Comparison of ENCODE assay signal across 8 cellular contexts in the genomic region with DNA sequence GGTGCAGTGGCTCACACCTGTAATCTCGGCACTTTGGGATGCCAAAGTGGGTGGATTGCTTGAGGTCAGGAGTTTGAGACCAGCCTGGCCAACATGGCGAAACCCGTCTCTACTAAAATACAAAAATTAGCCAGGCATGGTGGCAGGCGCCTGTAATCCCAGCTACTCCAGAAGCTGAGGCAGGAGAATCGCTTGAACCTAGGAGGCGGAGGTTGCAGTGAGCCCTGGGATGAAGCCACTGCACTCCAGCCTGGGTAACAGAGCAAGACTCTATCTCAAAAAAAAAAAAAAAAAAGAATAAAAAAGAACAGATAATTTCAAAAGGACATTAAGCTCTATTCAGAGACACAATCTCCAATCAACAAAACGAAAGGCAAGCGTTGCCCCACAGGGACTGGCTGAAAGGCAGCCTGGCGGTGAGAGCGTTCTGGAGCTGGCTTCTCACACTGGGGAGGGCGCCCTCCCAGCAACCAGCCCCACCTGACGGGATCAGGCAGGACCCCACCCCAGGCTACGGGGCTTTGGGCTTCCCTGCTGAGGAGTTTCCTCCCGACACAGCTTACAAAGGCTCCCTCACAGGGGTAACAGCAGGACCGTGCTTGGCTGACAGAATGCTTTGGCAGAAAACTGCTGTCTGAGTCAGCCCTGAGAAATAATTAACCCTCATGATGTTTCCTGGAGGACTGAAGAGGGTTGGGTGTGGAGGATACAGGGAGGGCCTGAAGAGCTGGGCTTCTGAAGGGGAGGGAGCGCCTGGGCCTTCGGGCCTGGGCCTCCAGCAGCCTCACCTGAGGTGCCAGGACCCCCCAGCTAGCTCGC. TPM values are rescaled to one million over a fixed set of nuclear protein-coding genes. Genes with fewer than 3 reads are reported as not detected.
DNase-seq lines count a peak whose midpoint lies in the region; ATAC-seq and TF ChIP-seq lines count a peak whose summit lies in the region.

No MANE protein-coding gene starts in this region.

- H3K9ac ChIP-seq in HUES48 (ENCODE audit: low read depth, low read length) = no peak overlapping the region

- 28 to 39% (median 34%) methylated on average over 18 of the region's 18 CpGs for WGBS in heart left ventricle, 4 donors

- no peaks in the 10 kb centered on the region for H3K9me3 Mint-ChIP-seq in activated CD4-positive, alpha-beta T cell treated with anti-CD3 and anti-CD28 coated beads for 36 hours (ENCODE audit: low read depth)

- peaks cover 12% of the 10 kb centered on the region for H3K4me1 ChIP-seq in HUES48 (ENCODE audit: control insufficient read depth, insufficient read depth, low read length)
- H3K4me1 ChIP-seq in heart left ventricle = peaks cover 2 to 48% (median 27%) of the 10 kb centered on the region in 12 donors

- peaks cover 17% of the 10 kb centered on the region; the same call in 1 of the 2 replicates for H3K27me3 ChIP-seq in HUES48 (ENCODE audit: control insufficient read depth, insufficient read depth, low read length)
- H3K27me3 ChIP-seq in heart left ventricle = no peaks in the 10 kb centered on the region

- TF ChIP-seq POLR2A in heart left ventricle (IDR thresholded peaks at IDR 0.05) = no peak

- no peak overlapping the region for H3K27ac Mint-ChIP-seq in activated CD4-positive, alpha-beta T cell treated with anti-CD3 and anti-CD28 coated beads for 36 hours

- intact Hi-C loops in heart left ventricle (cut with DNase I) (loop anchor here in 4 of 10 donors (5.0 to 10.0 kb wide), 3 partner anchors 49 to 94 kb away; partner anchors contain the start of gene ENAH (in 1 of the 4)), posterior vena cava (cut with DNase I) (loop anchor here in 1 of 2 donors (1.0 kb wide), 1 partner anchor 17 kb away; no protein-coding TSS in a partner anchor)
- intact Hi-C loops in activated CD4-positive, alpha-beta T cell treated with anti-CD3 and anti-CD28 coated beads for 36 hours (cut with DNase I, micrococcal nuclease) = no loop called here

- no peak overlapping the region for H3K4me3 Mint-ChIP-seq in activated CD4-positive, alpha-beta T cell treated with anti-CD3 and anti-CD28 coated beads for 36 hours

- CTCF ChIA-PET in activated CD4-positive, alpha-beta T cell treated with anti-CD3 and anti-CD28 coated beads for 36 hours (lab: Charles Lee) = interaction anchor here (0.5 to 0.8 kb wide), 4 partner anchors 9 to 174 kb away, joined by 3 to 4 read pairs (median 3); no protein-coding TSS in a partner anchor

- no peaks in the 10 kb centered on the region for H3K27me3 Mint-ChIP-seq in activated CD4-positive, alpha-beta T cell treated with anti-CD3 and anti-CD28 coated beads for 36 hours

- no peaks in the 10 kb centered on the region for H3K4me1 Mint-ChIP-seq in activated CD4-positive, alpha-beta T cell treated with anti-CD3 and anti-CD28 coated beads for 36 hours

- POLR2A ChIA-PET in activated CD4-positive, alpha-beta T cell treated with anti-CD3 and anti-CD28 coated beads for 36 hours (lab: Charles Lee) = interaction anchor here (0.6 to 1.3 kb wide), 2 partner anchors 22 to 946 kb away, joined by 5 to 9 read pairs; no protein-coding TSS in a partner anchor

- H3K4me3 ChIP-seq in HUES48 (ENCODE audit: low read depth, low read length) (no peak overlapping the region), heart left ventricle (peak overlapping the region in 11 of 12 donors; percentile 3 to 60 (median 48))

- peak; percentile 85 for DNase-seq in AG08395 (ENCODE audit: low spot score)
- peak; percentile 78 to 85 (median 83) for DNase-seq in heart left ventricle
- peak; percentile 86 for DNase-seq in posterior vena cava (ENCODE audit: low spot score)
- no peak for DNase-seq in KG1 (lab: John Stamatoyannopoulos, UW)
- no peak for DNase-seq in GM19238 (ENCODE audit: insufficient read length, low spot score)
- no peak for DNase-seq in activated CD4-positive, alpha-beta T cell treated with anti-CD3 and anti-CD28 coated beads for 36 hours

- no peaks in the 10 kb centered on the region for H3K36me3 Mint-ChIP-seq in activated CD4-positive, alpha-beta T cell treated with anti-CD3 and anti-CD28 coated beads for 36 hours (ENCODE audit: low read depth)

- TF ChIP-seq CTCF in VCaP (conservative IDR thresholded peaks at IDR 0.05) = no peak
- TF ChIP-seq CTCF in heart left ventricle (IDR thresholded peaks at IDR 0.05) = peak in 6 of 12 donors; percentile 13 to 33 (median 28)

- peak; percentile 91 to 98 (median 97) for ATAC-seq in heart left ventricle
- ATAC-seq in activated CD4-positive, alpha-beta T cell treated with anti-CD3 and anti-CD28 coated beads for 36 hours = no peak

- H3K27ac ChIP-seq in HUES48 (ENCODE audit: low read depth, low read length) (peak overlapping the region; percentile 85), VCaP (peak overlapping the region; percentile 48), heart left ventricle (peak overlapping the region; percentile 78 to 96 (median 88))

- no peaks in the 10 kb centered on the region for H3K9me3 ChIP-seq in HUES48 (ENCODE audit: control insufficient read depth, insufficient read depth, low read length)
- H3K9me3 ChIP-seq in heart left ventricle = no peaks in the 10 kb centered on the region

- H3K36me3 ChIP-seq in HUES48 (ENCODE audit: control insufficient read depth, insufficient read depth, low read length) = no peaks in the 10 kb centered on the region
- no peaks in the 10 kb centered on the region for H3K36me3 ChIP-seq in heart left ventricle

RNA-seq across cellular contexts. Expression of gene SRP9, which starts 31.1 kb away (rescaled TPM):
- total RNA-seq in heart left ventricle (100 to 1,000 TPM; 151 to 187 (median 171) TPM), posterior vena cava (100 to 1,000 TPM; 167 to 207 TPM)
- polyA plus RNA-seq in heart left ventricle = 100 to 1,000 TPM; 147 to 211 TPM
- 100 to 1,000 TPM; 263 to 308 TPM for total RNA-seq in activated CD4-positive, alpha-beta T cell treated with anti-CD3 and anti-CD28 coated beads for 36 hours

Comparison
In these comparisons a context has a peak if more than half of its experiments do, and no peak if none do; other contexts are left out.
1. DNase-seq: peak in AG08395 (single experiment), heart left ventricle (5 of 5) and posterior vena cava (single experiment); none in KG1 (single experiment), GM19238 (single experiment) and activated CD4-positive, alpha-beta T cell treated with anti-CD3 and anti-CD28 coated beads for 36 hours (single experiment).
2. Peak in every context shown above with its lines, with median percentiles within 50 percentile points of each other: H3K27ac ChIP-seq.